22 cellular contexts compared by ENCODE assay signal in genomic region chr6:13664703-13665352, GRCh38. TPM values are rescaled to one million over a fixed set of nuclear protein-coding genes. Genes with fewer than 3 reads are reported as not detected.
DNase-seq lines count a peak whose midpoint lies in the region; ATAC-seq and TF ChIP-seq lines count a peak whose summit lies in the region.
"Had no signal": no experiment of that assay in that cellular context is flagged by ENCODE, and none has a peak within 500 bp of the region (broad histone marks: within the 10 kb centered on the region; RNA-seq: fewer than 3 reads in every experiment).

No MANE protein-coding gene starts in this region.

- H3K4me1 Mint-ChIP-seq in CD4-positive, alpha-beta memory T cell = peaks cover 73 to 98% (median 86%) of the 10 kb centered on the region in 4 donors
- H3K4me1 Mint-ChIP-seq in HFFc6 (ENCODE audit: low read depth) = peaks cover 80% of the 10 kb centered on the region
- H3K4me1 Mint-ChIP-seq in natural killer cell = peaks cover 95 to 96% of the 10 kb centered on the region in 2 donors
- peaks cover 60% of the 10 kb centered on the region for H3K4me1 Mint-ChIP-seq in MCF 10A (ENCODE audit: insufficient read depth, unreplicated experiment)

- no peak overlapping the region for H3K27ac ChIP-seq in CD4-positive, alpha-beta memory T cell (ENCODE audit: low read depth, low read length)
- H3K27ac ChIP-seq in adrenal gland = no peak overlapping the region
- H3K27ac ChIP-seq: cardiac muscle cell, gastrocnemius medialis, sigmoid colon, SJSA1 had no signal

- no peaks in the 10 kb centered on the region for H3K9me3 ChIP-seq in CD4-positive, alpha-beta memory T cell (ENCODE audit: control insufficient read depth in 1 of 2, low read length in 2 of 2)
- H3K9me3 ChIP-seq in adrenal gland (replicated peaks in 1 of 3) = no peaks in the 10 kb centered on the region
- H3K9me3 ChIP-seq: gastrocnemius medialis, mucosa of descending colon, sigmoid colon, SJSA1 had no signal

- CTCF ChIA-PET in CD4-positive, alpha-beta memory T cell (lab: Charles Lee; ENCODE audit: partially characterized antibody) = interaction anchor here (1.0 kb wide), 1 partner anchor 10 kb away, joined by 3 read pairs; no protein-coding TSS in a partner anchor
- CTCF ChIA-PET in MCF 10A (lab: Yijun Ruan, JAX) = interaction anchor here (1.1 kb wide), 2 partner anchors 9 to 334 kb away, joined by 3 to 4 read pairs; no protein-coding TSS in a partner anchor

- DNase-seq in CD4-positive, alpha-beta memory T cell = no peak
- DNase-seq in HFFc6 (peak; percentile 15), epithelial cell of esophagus (ENCODE audit: low read depth) (peak; percentile 7), natural killer cell (no peak), MCF 10A (ENCODE audit: unreplicated experiment) (no peak), adrenal gland (no peak), UCSD-AML1 (lab: John Stamatoyannopoulos, UW; ENCODE audit: unreplicated experiment) (no peak)
- DNase-seq: amygdala; CD4-positive, alpha-beta T cell; gastrocnemius medialis; hippocampal formation; islet precursor cell; mucosa of descending colon; NCI-H1436; NCI-H510A treated with DMSO at 0.1 percent for 48 hours; sigmoid colon; T-helper 1 cell had no signal

- peaks cover 3 to 7% of the 10 kb centered on the region in 2 donors for H3K36me3 Mint-ChIP-seq in CD4-positive, alpha-beta memory T cell
- H3K36me3 Mint-ChIP-seq in HFFc6 (ENCODE audit: low read depth) (peaks cover 14% of the 10 kb centered on the region; the same call in 1 of the 2 replicates), natural killer cell (no peaks in the 10 kb centered on the region), MCF 10A (ENCODE audit: insufficient read depth, unreplicated experiment) (peaks cover 6% of the 10 kb centered on the region)

- POLR2A ChIA-PET in CD4-positive, alpha-beta memory T cell (lab: Charles Lee; ENCODE audit: partially characterized antibody) = interaction anchor here (1.4 kb wide), 1 partner anchor 49 kb away, joined by 3 read pairs; the partner anchor contains the start of gene NOL7
- POLR2A ChIA-PET in MCF 10A (lab: Yijun Ruan, JAX) = interaction anchor here (1.1 to 1.3 kb wide), 3 partner anchors 9 to 46 kb away, joined by 3 to 5 read pairs (median 3); partner anchors contain the start of gene RANBP9

- BruUV-seq in MCF 10A (replicated peaks; lab: Mats Ljungman, UMichigan) = no TSS peak

- H3K27me3 Mint-ChIP-seq in CD4-positive, alpha-beta memory T cell = no peaks in the 10 kb centered on the region
- no peaks in the 10 kb centered on the region for H3K27me3 Mint-ChIP-seq in HFFc6 (ENCODE audit: insufficient read depth)
- no peaks in the 10 kb centered on the region for H3K27me3 Mint-ChIP-seq in natural killer cell (ENCODE audit: low read depth in 2 of 2)
- no peaks in the 10 kb centered on the region for H3K27me3 Mint-ChIP-seq in MCF 10A (ENCODE audit: insufficient read depth, unreplicated experiment)
- H3K27me3 Mint-ChIP-seq: CD4-positive, alpha-beta T cell had no signal

- peak overlapping the region in 4 of 7 donors; percentile 5 to 62 (median 20) for H3K27ac Mint-ChIP-seq in CD4-positive, alpha-beta memory T cell
- H3K27ac Mint-ChIP-seq in HFFc6 (peak overlapping the region; percentile 47; the same call in 1 of the 2 replicates), natural killer cell (peak overlapping the region; percentile 71 to 76), MCF 10A (ENCODE audit: low read depth, unreplicated experiment) (no peak overlapping the region)

- peaks cover 96% of the 10 kb centered on the region for H3K4me1 ChIP-seq in CD4-positive, alpha-beta memory T cell (ENCODE audit: insufficient read depth, low read length)
- peaks cover 12 to 53% of the 10 kb centered on the region in 2 donors for H3K4me1 ChIP-seq in adrenal gland (replicated peaks in 1 of 2)

- intact Hi-C loops in CD4-positive, alpha-beta memory T cell (cut with micrococcal nuclease) = loop anchor here (5.0 kb wide), 1 partner anchor 32 kb away; no protein-coding TSS in a partner anchor
- intact Hi-C loops in natural killer cell (cut with micrococcal nuclease) (loop anchor here (5.0 kb wide), 1 partner anchor 47 kb away; the partner anchor contains the start of gene RANBP9), MCF 10A (cut with micrococcal nuclease) (no loop called here), adrenal gland (cut with DNase I) (no loop called here)

- no peak for ATAC-seq in natural killer cell
- ATAC-seq: gastrocnemius medialis, mucosa of descending colon, Panc1 had no signal

- no peak overlapping the region for H3K4me3 ChIP-seq in CD4-positive, alpha-beta memory T cell (ENCODE audit: low read length in 2 of 2)
- H3K4me3 ChIP-seq in epithelial cell of esophagus (ENCODE audit: low read length) = no peak overlapping the region
- H3K4me3 ChIP-seq in adrenal gland = no peak overlapping the region
- H3K4me3 ChIP-seq: cardiac muscle cell, gastrocnemius medialis, mucosa of descending colon, sigmoid colon, SJSA1 had no signal

- peaks cover 0 to 2% (median 0%) of the 10 kb centered on the region in 8 donors for H3K9me3 Mint-ChIP-seq in CD4-positive, alpha-beta memory T cell
- H3K9me3 Mint-ChIP-seq in HFFc6 (no peaks in the 10 kb centered on the region; the same call in 1 of the 2 replicates), natural killer cell (no peaks in the 10 kb centered on the region), MCF 10A (ENCODE audit: unreplicated experiment) (no peaks in the 10 kb centered on the region)
- H3K9me3 Mint-ChIP-seq: activated T-helper 1 cell treated with anti-CD3 and anti-CD28 coated beads, Interleukin-12 subunit alpha, Interleukin-12 subunit beta, Interleukin-2, Interleukin-4 antibody, amounts not matched to agents 30 ng/mL and 10 ng/mL and 1 ng/mL, durations not matched to agents 14 hours and 24 hours and 36 hours; CD4-positive, alpha-beta T cell had no signal

- no peaks in the 10 kb centered on the region for H3K27me3 ChIP-seq in CD4-positive, alpha-beta memory T cell (ENCODE audit: insufficient read depth, low read length)
- H3K27me3 ChIP-seq in adrenal gland = no peaks in the 10 kb centered on the region
- H3K27me3 ChIP-seq: cardiac muscle cell, gastrocnemius medialis, sigmoid colon, SJSA1 had no signal

- H3K36me3 ChIP-seq in CD4-positive, alpha-beta memory T cell (ENCODE audit: insufficient read depth, low read length) = no peaks in the 10 kb centered on the region
- H3K36me3 ChIP-seq in adrenal gland (replicated peaks in 1 of 2) = no peaks in the 10 kb centered on the region
- H3K36me3 ChIP-seq: cardiac muscle cell, gastrocnemius medialis, sigmoid colon, SJSA1 had no signal

- TF ChIP-seq POLR2A in adrenal gland (IDR thresholded peaks at IDR 0.05) = no peak

- TF ChIP-seq CTCF in HFFc6 (IDR thresholded peaks at IDR 0.05) (no peak), epithelial cell of esophagus (IDR thresholded peaks at IDR 0.05; ENCODE audit: insufficient read depth, low read depth, low read length, missing control alignments) (no peak), natural killer cell (IDR thresholded peaks at IDR 0.05) (no peak), MCF 10A (IDR thresholded peaks at IDR 0.05; ENCODE audit: unreplicated experiment) (no peak), adrenal gland (IDR thresholded peaks at IDR 0.05) (no peak)

- peak overlapping the region in 2 of 8 donors; percentile 45 to 50 for H3K4me3 Mint-ChIP-seq in CD4-positive, alpha-beta memory T cell
- H3K4me3 Mint-ChIP-seq in HFFc6 (no peak overlapping the region), natural killer cell (no peak overlapping the region), MCF 10A (ENCODE audit: unreplicated experiment) (no peak overlapping the region)
- H3K4me3 Mint-ChIP-seq: activated T-helper 1 cell treated with anti-CD3 and anti-CD28 coated beads, Interleukin-12 subunit alpha, Interleukin-12 subunit beta, Interleukin-2, Interleukin-4 antibody, amounts not matched to agents 30 ng/mL and 10 ng/mL and 1 ng/mL, durations not matched to agents 14 hours and 24 hours and 36 hours; neural crest cell had no signal

RNA-seq across cellular contexts. Expression of gene RANBP9, which starts 46.8 kb away (rescaled TPM):
- 10 to 100 TPM; 51.1 to 52.9 TPM for total RNA-seq in CD4-positive, alpha-beta memory T cell
- 1 to 10 TPM; 3.4 to 8.8 TPM for polyA plus RNA-seq in CD4-positive, alpha-beta memory T cell
- 10 to 100 TPM; 37.7 to 42.3 (median 40.8) TPM for total RNA-seq in HFFc6 (2021; fragmentation: NEBNext Ultra II Directional; extraction: Animal tissue kit (Norgen Biotek cat#: 25700))
- total RNA-seq in natural killer cell (10 to 100 TPM; 52.2 to 62.5 (median 57.6) TPM), MCF 10A (2022) (42.0 and 48.0 TPM in 2 replicates), adrenal gland (10 to 100 TPM; 30.8 to 63.1 (median 37.9) TPM)
- 10 to 100 TPM; 20.1 to 57.7 (median 26.4) TPM for polyA plus RNA-seq in adrenal gland

RNA-seq across cellular contexts. Expression of gene NOL7, which starts 49.7 kb away (rescaled TPM):
- 10 to 100 TPM; 62.1 to 69.1 TPM for total RNA-seq in CD4-positive, alpha-beta memory T cell
- polyA plus RNA-seq in CD4-positive, alpha-beta memory T cell = 100 to 1,000 TPM; 118 to 137 TPM
- total RNA-seq in HFFc6 (2021; fragmentation: NEBNext Ultra II Directional; extraction: Animal tissue kit (Norgen Biotek cat#: 25700)) = 10 to 100 TPM; 68.4 to 89.6 (median 84.8) TPM
- total RNA-seq in natural killer cell (10 to 100 TPM; 24.7 to 31.3 (median 29.6) TPM), MCF 10A (2022) (75.2 and 98.5 TPM in 2 replicates), adrenal gland (100 to 1,000 TPM in 1 of 8 donors, 10 to 100 TPM in 7; 58.5 to 104 (median 69.7) TPM)
- 100 to 1,000 TPM in 1 of 3 donors, 10 to 100 TPM in 2; 42.4 to 111 (median 48.2) TPM for polyA plus RNA-seq in adrenal gland

Comparison
In these comparisons a context has a peak if more than half of its experiments do, and no peak if none do; other contexts are left out.
1. DNase-seq: peak in HFFc6 (single experiment) and epithelial cell of esophagus (single experiment); none in CD4-positive, alpha-beta memory T cell (0 of 5), natural killer cell (single experiment), MCF 10A (single experiment), adrenal gland (0 of 7) and UCSD-AML1 (single experiment).
2. intact Hi-C loops: an anchor here in CD4-positive, alpha-beta memory T cell (5.0 kb wide) and natural killer cell (5.0 kb wide); none called in MCF 10A and adrenal gland.